Comparison of ENCODE assay signal across 22 cellular contexts in genomic region chr17:74798239-74798707, GRCh38. TPM values are rescaled to one million over a fixed set of nuclear protein-coding genes. Genes with fewer than 3 reads are reported as not detected.
DNase-seq lines count a peak whose midpoint lies in the region; ATAC-seq and TF ChIP-seq lines count a peak whose summit lies in the region.
"Had no signal": no experiment of that assay in that cellular context is flagged by ENCODE, and none has a peak within 500 bp of the region (broad histone marks: within the 10 kb centered on the region; RNA-seq: fewer than 3 reads in every experiment).

No MANE protein-coding gene starts in this region.

- intact Hi-C loops in A673 (cut with micrococcal nuclease; ENCODE audit: unreplicated experiment), result no loop called here

- H3F3A ChIP-seq in GM23338 (replicated peaks; ENCODE audit: low read depth), result no peaks in the 10 kb centered on the region

- no peaks in the 10 kb centered on the region for H3K79me2 ChIP-seq in GM23338 (replicated peaks; ENCODE audit: insufficient read depth)

- peaks cover 8% of the 10 kb centered on the region for H4K20me1 ChIP-seq in GM23338 (replicated peaks; ENCODE audit: insufficient read depth)

- peak overlapping the region; percentile 23 for H3K27ac ChIP-seq in A673 (ENCODE audit: low read depth, low read length, poor library complexity, severe bottlenecking)
- H3K27ac ChIP-seq in GM23338 (ENCODE audit: low read depth), result no peak overlapping the region
- H3K27ac ChIP-seq: A549, stomach, upper lobe of left lung had no signal

- H3K36me3 Mint-ChIP-seq in GM23338 (ENCODE audit: low read depth), result peaks cover 42% of the 10 kb centered on the region
- H3K36me3 Mint-ChIP-seq: activated naive CD4-positive, alpha-beta T cell treated with anti-CD3 and anti-CD28 coated beads, Interleukin-2, amount 50 U/mL, for 72 hours had no signal

- no peak overlapping the region for H3K4me2 ChIP-seq in GM23338
- H3K4me2 ChIP-seq: A549 had no signal

- no peaks in the 10 kb centered on the region for H3K4me1 Mint-ChIP-seq in GM23338

- CTCF ChIA-PET in A673 (lab: Charles Lee), result no interaction called here

- H3K9me2 ChIP-seq in GM23338 (ENCODE audit: insufficient read depth), result no peaks in the 10 kb centered on the region

- no peak for ATAC-seq in GM23338
- ATAC-seq: A549; activated CD8-positive, alpha-beta T cell treated with anti-CD3 and anti-CD28 coated beads, Interleukin-2, amount 10 ng/mL, durations not matched to agents 7 days and 5 days; activated naive CD4-positive, alpha-beta T cell treated with anti-CD3 and anti-CD28 coated beads, Interleukin-2, amount 50 U/mL, for 72 hours; activated T-cell treated with anti-CD3 and anti-CD28 coated beads, Interleukin-2, amount 50 U/mL, for 4 hours had no signal

- POLR2A ChIA-PET in A673 (lab: Charles Lee; ENCODE audit: low non-redundant PET), result no interaction called here

- H3K9me3 Mint-ChIP-seq in GM23338, result no peaks in the 10 kb centered on the region
- H3K9me3 Mint-ChIP-seq: activated naive CD4-positive, alpha-beta T cell treated with anti-CD3 and anti-CD28 coated beads, Interleukin-2, amount 50 U/mL, for 72 hours; activated T-cell treated with anti-CD3 and anti-CD28 coated beads, Interleukin-2, amount 50 U/mL, for 4 hours; brain had no signal

- peaks cover 24% of the 10 kb centered on the region for H3K36me3 ChIP-seq in A673 (ENCODE audit: insufficient read depth, low read length, poor library complexity, severe bottlenecking)
- H3K36me3 ChIP-seq in GM23338 (ENCODE audit: insufficient read depth), result peaks cover 3% of the 10 kb centered on the region; the same call in 1 of the 2 replicates

- H3K27me3 Mint-ChIP-seq in GM23338 (ENCODE audit: insufficient read depth, low read depth, poor library complexity), result peaks cover 6% of the 10 kb centered on the region

- H2AFZ ChIP-seq in GM23338, result no peak overlapping the region

- no peaks in the 10 kb centered on the region for H3K27me3 ChIP-seq in A673 (replicated peaks; ENCODE audit: insufficient read depth, low read depth, low read length, poor library complexity)
- no peaks in the 10 kb centered on the region for H3K27me3 ChIP-seq in GM23338 (ENCODE audit: insufficient read depth)
- H3K27me3 ChIP-seq: dorsolateral prefrontal cortex, stomach, upper lobe of left lung had no signal

- H3K9me3 ChIP-seq in A673 (ENCODE audit: low read depth, low read length, poor library complexity, severe bottlenecking), result no peaks in the 10 kb centered on the region
- H3K9me3 ChIP-seq: A549, stomach, upper lobe of left lung had no signal

- no peak overlapping the region for H3K4me3 Mint-ChIP-seq in GM23338
- H3K4me3 Mint-ChIP-seq: activated CD8-positive, alpha-beta T cell treated with anti-CD3 and anti-CD28 coated beads, Interleukin-2, amount 10 ng/mL, durations not matched to agents 7 days and 5 days; activated T-cell treated with anti-CD3 and anti-CD28 coated beads, Interleukin-2, amount 50 U/mL, for 4 hours; brain had no signal

- BruUV-seq in A673 (replicated peaks; lab: Mats Ljungman, UMichigan), result no TSS peak

- H3K4me3 ChIP-seq in A673 (ENCODE audit: low read depth, low read length, poor library complexity, severe bottlenecking), result no peak overlapping the region
- no peak overlapping the region for H3K4me3 ChIP-seq in GM23338
- H3K4me3 ChIP-seq: A549, dorsolateral prefrontal cortex, stomach, upper lobe of left lung had no signal

- no peak for TF ChIP-seq CTCF in A673 (conservative IDR thresholded peaks at IDR 0.05; ENCODE audit: low read depth, low read length)
- no peak for TF ChIP-seq CTCF in GM23338 (conservative IDR thresholded peaks at IDR 0.05; ENCODE audit: low read depth in 2 of 2)

- H3K27ac Mint-ChIP-seq in GM23338, result no peak overlapping the region
- H3K27ac Mint-ChIP-seq: activated CD8-positive, alpha-beta T cell treated with anti-CD3 and anti-CD28 coated beads, Interleukin-2, amount 10 ng/mL, durations not matched to agents 7 days and 5 days; activated naive CD4-positive, alpha-beta T cell treated with anti-CD3 and anti-CD28 coated beads, Interleukin-2, amount 50 U/mL, for 72 hours had no signal

- no peaks in the 10 kb centered on the region for H3K4me1 ChIP-seq in A673 (ENCODE audit: insufficient read depth, low read length, poor library complexity, severe bottlenecking)
- no peaks in the 10 kb centered on the region for H3K4me1 ChIP-seq in GM23338 (ENCODE audit: insufficient read depth)
- H3K4me1 ChIP-seq: A549, stomach, upper lobe of left lung had no signal

- peak; percentile 26 for DNase-seq in A673 (ENCODE audit: low spot score)
- peak; percentile 28 for DNase-seq in GM04503 (ENCODE audit: low read depth)
- DNase-seq in RPMI7951 (ENCODE audit: low read depth), result peak; percentile 77
- peak; percentile 8 for DNase-seq in fibroblast of peridontal ligament (ENCODE audit: extremely low read depth)
- DNase-seq in HUDEP-2 (lab: John Stamatoyannopoulos, UW; ENCODE audit: unreplicated experiment in 76 of 76), result no peak
- DNase-seq in GM23338 (ENCODE audit: low spot score), result no peak
- DNase-seq in putamen (ENCODE audit: low spot score), result no peak
- no peak for DNase-seq in DMS79 (lab: John Stamatoyannopoulos, UW)
- DNase-seq: activated CD8-positive, alpha-beta T cell treated with anti-CD3 and anti-CD28 coated beads, Interleukin-2, amount 10 ng/mL, durations not matched to agents 7 days and 5 days; activated T-cell treated with anti-CD3 and anti-CD28 coated beads, Interleukin-2, amount 50 U/mL, for 4 hours; dorsolateral prefrontal cortex; head of caudate nucleus; MV-4-11; NCI-H1930; NCI-H446; Right ventricle myocardium superior; stimulated activated CD4-positive, alpha-beta T cell treated with anti-CD3 and anti-CD28 coated beads, Interleukin-2, amount 100 ng/mL, for 24 hours; stomach; upper lobe of left lung had no signal

TF ChIP-seq in GM23338, 12 proteins besides CTCF, POLR2A, EP300 and RAD21:
- TF ChIP-seq ZNF114 (CRISPR knock-in tag; IDR thresholded peaks at IDR 0.05), result no peak
- no peak for TF ChIP-seq POLR2AphosphoS5 (IDR thresholded peaks at IDR 0.05; ENCODE audit: low read depth)

RNA-seq across cellular contexts. Expression of gene NAT9, which starts 22.1 kb away (rescaled TPM):
- total RNA-seq in A673 (2021), result 55.6 and 60.6 TPM in 2 replicates
- 11.4 and 12.1 TPM in 2 replicates for total RNA-seq in RPMI7951 (2014; rRNA removed; shearing (Covaris generic))
- total RNA-seq in GM23338 (2014; rRNA removed; shearing (Covaris generic)), result 37.5 and 62.1 TPM in 2 replicates
- polyA plus RNA-seq in GM23338 (2016; fragmentation: Nextera tagmentation; extraction: Ambion mirVana), result 30.7 and 37.3 TPM in 2 replicates

RNA-seq across cellular contexts. Expression of gene NHERF1, which starts 49.8 kb away (rescaled TPM):
- 33.8 and 47.9 TPM in 2 replicates for total RNA-seq in A673 (2021)
- 15.0 TPM in 2 replicates for total RNA-seq in RPMI7951 (2014; rRNA removed; shearing (Covaris generic))
- 85.8 and 100 TPM in 2 replicates for total RNA-seq in GM23338 (2014; rRNA removed; shearing (Covaris generic))
- polyA plus RNA-seq in GM23338 (2016; fragmentation: Nextera tagmentation; extraction: Ambion mirVana), result 48.8 and 49.3 TPM in 2 replicates

Comparison
In these comparisons a context has a peak if more than half of its experiments do, and no peak if none do; other contexts are left out.
1. DNase-seq: peak in A673 (single experiment), GM04503 (single experiment), RPMI7951 (single experiment) and fibroblast of peridontal ligament (single experiment); none in HUDEP-2 (0 of 76), GM23338 (single experiment), putamen (single experiment) and DMS79 (single experiment).